Comparison of ENCODE assay signal across 8 cellular contexts in genomic region chr20:38748097-38748862, GRCh38. TPM values are rescaled to one million over a fixed set of nuclear protein-coding genes. Genes with fewer than 3 reads are reported as not detected.
DNase-seq lines count a peak whose midpoint lies in the region; ATAC-seq and TF ChIP-seq lines count a peak whose summit lies in the region.

Gene ACTR5, plus strand, starts transcription at chr20:38748460. Its CDS starts 19 bp downstream, at chr20:38748479.

- peak within 1 kb of the TSS; percentile 95 for H3K4me3 ChIP-seq in adipocyte (ENCODE audit: low read length)
- peak within 1 kb of the TSS; percentile 55 to 98 (median 90) for H3K4me3 ChIP-seq in transverse colon

- H3K27me3 ChIP-seq in adipocyte (replicated peaks; ENCODE audit: control insufficient read depth, insufficient read depth, low read length) = peaks cover 14% of the 10 kb centered on the region
- H3K27me3 ChIP-seq in transverse colon = peaks cover 5% of the 10 kb centered on the region

- peak within 1 kb of the TSS; percentile 91 for H3K9ac ChIP-seq in adipocyte (ENCODE audit: low read length)

- H3K36me3 ChIP-seq in adipocyte (ENCODE audit: control insufficient read depth, insufficient read depth, low read length, severe bottlenecking) (peaks cover 11% of the 10 kb centered on the region), transverse colon (peaks cover 0 to 4% (median under 1%) of the 10 kb centered on the region in 4 donors)

- WGBS in transverse colon (ENCODE audit: low coverage in 1 of 2), 2 donors = 0% methylated on average over 6 to 45 of the region's 84 CpGs

- intact Hi-C loops in cardiac septum (cut with DNase I) = no loop called here
- intact Hi-C loops in transverse colon (cut with DNase I; ENCODE audit: low total_unique reads) = no loop called here

- in situ Hi-C loops in GM13977 (cut with MboI; ENCODE audit: low pct_unique_long_range_greater_than_20kb, low sequenced_read_pairs, unreplicated experiment) = no loop called here
- in situ Hi-C loops in transverse colon (cut with MboI; ENCODE audit: low pct_ligation_motif_present in 1 of 4, low pct_unique_long_range_greater_than_20kb in 1 of 4, low sequenced_read_pairs in 3 of 4) = loop anchor here in 1 of 4 donors (10.0 kb wide), 1 partner anchor 103 kb away; no protein-coding TSS in a partner anchor

- DNase-seq in GM13977 (ENCODE audit: low spot score) (peak; percentile 99), NCI-H1436 treated with DMSO at 0.1 percent for 48 hours (lab: John Stamatoyannopoulos, UW) (peak; percentile 76), SW480 (ENCODE audit: low spot score) (peak; percentile 92), adipocyte (ENCODE audit: low read depth) (peak; percentile 96), cardiac septum (ENCODE audit: low spot score) (peak; percentile 98), pons (ENCODE audit: low spot score) (peak; percentile 86), transverse colon (peak; percentile 97)

- no peak for TF ChIP-seq EP300 in transverse colon (IDR thresholded peaks at IDR 0.05; ENCODE audit: low read depth)

- H3K9me3 ChIP-seq in adipocyte (ENCODE audit: control insufficient read depth, low read length) (no peaks in the 10 kb centered on the region), transverse colon (no peaks in the 10 kb centered on the region)

- H3K4me1 ChIP-seq in adipocyte (ENCODE audit: control insufficient read depth, insufficient read depth, low read length) (peaks cover 12% of the 10 kb centered on the region), transverse colon (peaks cover 6 to 18% (median 14%) of the 10 kb centered on the region in 4 donors)

- peak; percentile 85 for ATAC-seq in HG02870 (IDR thresholded peaks at IDR 0.05; ENCODE audit: unreplicated experiment)

- TF ChIP-seq POLR2A in transverse colon (IDR thresholded peaks at IDR 0.05) = peak; percentile 52

- TF ChIP-seq CTCF in GM13977 (IDR thresholded peaks at IDR 0.05; ENCODE audit: extremely low read depth, insufficient read depth, missing control alignments) (no peak), transverse colon (IDR thresholded peaks at IDR 0.05) (no peak)

- H3K27ac ChIP-seq in transverse colon = peak within 1 kb of the TSS; percentile 85 to 90 (median 89)

RNA-seq across cellular contexts. Expression of gene ACTR5, which starts in this region (rescaled TPM):
- total RNA-seq in cardiac septum (3.0 TPM), transverse colon (10 to 100 TPM in 3 of 4 donors, 1 to 10 TPM in 1; 7.2 to 21.3 (median 11.4) TPM)

Comparison
In these comparisons a context has a peak if more than half of its experiments do, and no peak if none do; other contexts are left out.
1. Peak in every context shown above with its lines: DNase-seq, ATAC-seq, H3K4me3 ChIP-seq and H3K27ac ChIP-seq.